17 cellular contexts compared by ENCODE assay signal in the genomic region with DNA sequence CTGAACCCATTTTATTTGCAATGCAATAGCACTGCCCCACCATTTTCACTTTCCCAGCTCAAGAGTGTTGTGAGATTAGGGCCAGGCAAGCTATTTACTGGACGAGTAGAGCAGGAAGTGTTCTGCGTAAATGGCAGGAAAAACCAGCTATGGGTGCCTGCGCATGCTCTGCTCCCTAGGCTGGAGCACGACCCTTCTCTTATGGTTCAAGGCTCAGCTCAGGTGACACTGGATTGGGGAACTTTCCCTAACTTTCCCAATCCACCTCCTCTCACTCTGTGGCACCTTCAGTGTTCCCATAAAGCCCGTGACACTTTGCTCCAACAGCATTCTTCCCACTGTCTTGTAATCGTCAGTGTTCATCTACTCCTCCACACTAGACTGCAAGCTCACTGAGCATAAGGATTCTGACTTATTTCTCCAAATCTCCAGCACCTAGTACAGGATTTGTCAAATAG. TPM values are rescaled to one million over a fixed set of nuclear protein-coding genes. Genes with fewer than 3 reads are reported as not detected.
DNase-seq lines count a peak whose midpoint lies in the region; ATAC-seq and TF ChIP-seq lines count a peak whose summit lies in the region.
"Had no signal": no experiment of that assay in that cellular context is flagged by ENCODE, and none has a peak within 500 bp of the region (broad histone marks: within the 10 kb centered on the region; RNA-seq: fewer than 3 reads in every experiment).

No MANE protein-coding gene starts in this region.

- no peaks in the 10 kb centered on the region for H3K27me3 ChIP-seq in PC-9 (ENCODE audit: insufficient read depth, low read depth)
- H3K27me3 ChIP-seq: body of pancreas, SJSA1 had no signal

- peak; percentile 26 for DNase-seq in stimulated activated CD4-positive, alpha-beta T cell treated with anti-CD3 and anti-CD28 coated beads, Interleukin-4, amount 100 ng/mL, for 24 hours
- no peak for DNase-seq in stimulated activated CD4-positive, alpha-beta T cell treated with anti-CD3 and anti-CD28 coated beads, Interleukin-4, amount 100 ng/mL, for 1 hour
- DNase-seq in PC-9 (no peak), memory B cell (ENCODE audit: low spot score in 2 of 2) (no peak), type B pancreatic cell (ENCODE audit: extremely low spot score, unreplicated experiment) (no peak), Ammon's horn (ENCODE audit: low spot score) (no peak), NCI-H2029 treated with DMSO at 0.1 percent for 48 hours (lab: John Stamatoyannopoulos, UW) (no peak)
- DNase-seq: activated gamma-delta T cell, DMS79 treated with DMSO at 0.1 percent for 48 hours, hypothalamus, naive B cell, NCI-H1105, NCI-H345 had no signal

- POLR2A ChIA-PET in PC-9 (lab: Charles Lee; ENCODE audit: unreplicated experiment), result interaction anchor here (0.6 kb wide), 1 partner anchor 88 kb away, joined by 3 read pairs; no protein-coding TSS in a partner anchor

- no peaks in the 10 kb centered on the region for H3K36me3 Mint-ChIP-seq in memory B cell
- no peaks in the 10 kb centered on the region for H3K36me3 Mint-ChIP-seq in type B pancreatic cell
- H3K36me3 Mint-ChIP-seq: naive B cell had no signal

- CTCF ChIA-PET in PC-9 (lab: Charles Lee), result no interaction called here

- TF ChIP-seq CTCF in PC-9 (conservative IDR thresholded peaks at IDR 0.05) (no peak), type B pancreatic cell (conservative IDR thresholded peaks at IDR 0.05) (no peak)

- H3K27me3 Mint-ChIP-seq in memory B cell, result peaks cover 12% of the 10 kb centered on the region
- no peaks in the 10 kb centered on the region for H3K27me3 Mint-ChIP-seq in type B pancreatic cell
- H3K27me3 Mint-ChIP-seq: naive B cell had no signal

- peaks cover 27% of the 10 kb centered on the region for H3K4me1 ChIP-seq in PC-9 (replicated peaks; ENCODE audit: insufficient read depth)

- no peak overlapping the region for H2AFZ ChIP-seq in PC-9

- peak overlapping the region; percentile 29; the same call in 1 of the 2 replicates for H3K4me2 ChIP-seq in PC-9

- H3K4me3 Mint-ChIP-seq in memory B cell (peak overlapping the region; percentile 53), type B pancreatic cell (peak overlapping the region; percentile 29)
- H3K4me3 Mint-ChIP-seq: B cell had no signal

- intact Hi-C loops in PC-9 (cut with micrococcal nuclease; ENCODE audit: unreplicated experiment), result loop anchor here (10.0 kb wide), 1 partner anchor 239 kb away; the partner anchor contains the start of gene TRIM45

- ATAC-seq in memory B cell (ENCODE audit: low read depth) (no peak), HG03442 (IDR thresholded peaks at IDR 0.05; ENCODE audit: unreplicated experiment) (no peak)
- ATAC-seq: body of pancreas had no signal

- peaks cover 17% of the 10 kb centered on the region; the same call in 1 of the 2 replicates for H3F3A ChIP-seq in PC-9 (ENCODE audit: insufficient read depth, low read depth)

- peak overlapping the region; percentile 55 for H3K27ac Mint-ChIP-seq in memory B cell
- peak overlapping the region; percentile 82 for H3K27ac Mint-ChIP-seq in type B pancreatic cell
- H3K27ac Mint-ChIP-seq: B cell had no signal

- BruUV-seq in PC-9 (replicated peaks; lab: Mats Ljungman, UMichigan), result no TSS peak

- H3K36me3 ChIP-seq in PC-9 (ENCODE audit: low read depth), result no peaks in the 10 kb centered on the region

- no peaks in the 10 kb centered on the region for H3K9me2 ChIP-seq in PC-9 (ENCODE audit: insufficient read depth)

- peaks cover 47% of the 10 kb centered on the region for H3K4me1 Mint-ChIP-seq in memory B cell
- peaks cover 23% of the 10 kb centered on the region for H3K4me1 Mint-ChIP-seq in type B pancreatic cell (ENCODE audit: unreplicated experiment)

- no peaks in the 10 kb centered on the region for H3K9me3 ChIP-seq in PC-9 (ENCODE audit: insufficient read depth, low read depth)
- H3K9me3 ChIP-seq: body of pancreas had no signal

- H4K20me1 ChIP-seq in PC-9 (ENCODE audit: insufficient read depth), result peaks cover 5% of the 10 kb centered on the region; the same call in 1 of the 2 replicates

- H3K9me3 Mint-ChIP-seq in memory B cell, result no peaks in the 10 kb centered on the region
- no peaks in the 10 kb centered on the region for H3K9me3 Mint-ChIP-seq in type B pancreatic cell

- H3K4me3 ChIP-seq in PC-9, result no peak overlapping the region
- H3K4me3 ChIP-seq: body of pancreas, SJSA1 had no signal

- H3K27ac ChIP-seq in PC-9, result no peak overlapping the region
- H3K27ac ChIP-seq: SJSA1 had no signal

- peaks cover 29% of the 10 kb centered on the region for H3K79me2 ChIP-seq in PC-9 (ENCODE audit: low read depth)

RNA-seq across cellular contexts. Expression of gene MAN1A2, which starts 3.6 kb away (rescaled TPM):
- 39.8 and 50.3 TPM in 2 replicates for total RNA-seq in PC-9 (2021)
- 47.8 and 56.1 TPM in 2 replicates for total RNA-seq in type B pancreatic cell (ENCODE audit: low replicate concordance)
